20 cellular contexts compared by ENCODE assay signal in the genomic region with DNA sequence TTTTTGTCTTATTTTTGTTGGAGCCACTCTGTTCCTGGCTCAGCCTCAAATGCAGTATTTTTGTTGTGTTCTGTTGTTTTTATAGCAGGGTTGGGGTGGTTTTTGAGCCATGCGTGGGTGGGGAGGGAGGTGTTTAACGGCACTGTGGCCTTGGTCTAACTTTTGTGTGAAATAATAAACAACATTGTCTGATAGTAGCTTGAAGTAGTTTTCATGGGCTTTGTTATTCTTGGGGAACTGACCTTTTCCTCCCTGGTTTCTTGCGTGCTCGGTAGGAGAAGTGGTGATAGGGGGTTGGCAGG. TPM values are rescaled to one million over a fixed set of nuclear protein-coding genes. Genes with fewer than 3 reads are reported as not detected.
A peak's percentile ranks its signal among the peaks of the same experiment; 100 is the strongest.
DNase-seq lines count a peak whose midpoint lies in the region; ATAC-seq, FAIRE-seq and TF ChIP-seq lines count a peak whose summit lies in the region.
"Had no signal": no experiment of that assay in that cellular context is flagged by ENCODE, and none has a peak within 500 bp of the region (broad histone marks: within the 10 kb centered on the region; RNA-seq: fewer than 3 reads in every experiment).

No MANE protein-coding gene starts in this region.

- intact Hi-C loops in right cardiac atrium (cut with DNase I) = no loop called here
- intact Hi-C loops in Right ventricle myocardium inferior (cut with DNase I) = no loop called here
- intact Hi-C loops in K562 (cut with micrococcal nuclease) = no loop called here
- intact Hi-C loops in uterus (cut with DNase I; ENCODE audit: low total_unique reads) = no loop called here

- in situ Hi-C loops in K562 (cut with MboI) = no loop called here

- BruUV-seq in K562 (replicated peaks; lab: Mats Ljungman, UMichigan) = no TSS peak

- H3K9me3 ChIP-seq in right cardiac atrium (ENCODE audit: control insufficient read depth, low read length) (no peaks in the 10 kb centered on the region), K562 (replicated peaks; ENCODE audit: control insufficient read depth, insufficient read depth, low read depth, low read length) (no peaks in the 10 kb centered on the region), uterus (no peaks in the 10 kb centered on the region), T-helper 17 cell (ENCODE audit: control insufficient read depth, low read length, poor library complexity, severe bottlenecking) (no peaks in the 10 kb centered on the region)
- H3K9me3 ChIP-seq: adrenal gland; BLaER1 treated with 17β-estradiol and CSF1 and Interleukin-3, amounts not matched to agents 10 nM and 100 nM; esophagus squamous epithelium had no signal

- H3K4me1 Mint-ChIP-seq in natural killer cell treated with Interleukin-12 subunit alpha and Interleukin-12 subunit beta and Interleukin-15 and Interleukin-18, amount 100 ng/mL, for 72 hours (ENCODE audit: low read depth in 2 of 2) = peaks cover 9% of the 10 kb centered on the region in 2 donors
- no peaks in the 10 kb centered on the region for H3K4me1 Mint-ChIP-seq in T-helper 17 cell

- H3K4me3 Mint-ChIP-seq in natural killer cell treated with Interleukin-12 subunit alpha and Interleukin-12 subunit beta and Interleukin-15 and Interleukin-18, amount 100 ng/mL, for 72 hours = no peak overlapping the region
- no peak overlapping the region for H3K4me3 Mint-ChIP-seq in T-helper 17 cell
- H3K4me3 Mint-ChIP-seq: GM23338 had no signal

- H3K9me1 ChIP-seq in K562 (ENCODE audit: control insufficient read depth, insufficient read depth, low read length) = no peaks in the 10 kb centered on the region

- 0 out of 3 replicates have a peak, but pooled peaks cover under 1% of the 10 kb centered on the region for H3K79me2 ChIP-seq in K562 (ENCODE audit: control insufficient read depth, insufficient read depth, low read length)

- H3K36me3 ChIP-seq in K562 (ENCODE audit: control insufficient read depth, insufficient read depth, low read length) = no peaks in the 10 kb centered on the region
- H3K36me3 ChIP-seq in uterus = no peaks in the 10 kb centered on the region

- no peak for TF ChIP-seq RAD21 in K562 (CRISPR knock-in tag; conservative IDR thresholded peaks at IDR 0.05 in 1 of 2, IDR thresholded peaks at IDR 0.05 in 1 of 2)

- H3K9ac ChIP-seq in K562 (ENCODE audit: insufficient read depth in 1 of 2, low read depth in 2 of 2, low read length in 2 of 2) = no peak overlapping the region
- H3K9ac ChIP-seq: BLaER1 treated with 17β-estradiol and CSF1 and Interleukin-3, amounts not matched to agents 10 nM and 100 nM had no signal

- H3K27me3 ChIP-seq in right cardiac atrium (ENCODE audit: control insufficient read depth, insufficient read depth) (no peaks in the 10 kb centered on the region), K562 (ENCODE audit: control insufficient read depth in 2 of 2, insufficient read depth in 2 of 2, low read length in 2 of 2) (no peaks in the 10 kb centered on the region), uterus (no peaks in the 10 kb centered on the region)
- H3K27me3 ChIP-seq: adrenal gland; BLaER1 treated with 17β-estradiol and CSF1 and Interleukin-3, amounts not matched to agents 10 nM and 100 nM; esophagus squamous epithelium had no signal

- TF ChIP-seq EP300 in K562 (IDR thresholded peaks at IDR 0.05; ENCODE audit: low read length) = no peak

- POLR2A ChIA-PET in K562 (lab: Yijun Ruan, JAX) = no interaction called here

- no peaks in the 10 kb centered on the region for H4K20me1 ChIP-seq in K562 (replicated peaks; ENCODE audit: control insufficient read depth, insufficient read depth, low read length)

- no peak for DNase-seq in right cardiac atrium
- no peak for DNase-seq in Right ventricle myocardium inferior (ENCODE audit: missing footprints)
- no peak for DNase-seq in K562 (ENCODE audit: extremely low read depth in 1 of 4, low spot score in 3 of 4)
- no peak for DNase-seq in natural killer cell treated with Interleukin-12 subunit alpha and Interleukin-12 subunit beta and Interleukin-15 and Interleukin-18, amount 100 ng/mL, for 72 hours (ENCODE audit: low spot score)
- peak in 1 of 2 donors; percentile 62 for DNase-seq in uterus
- no peak for DNase-seq in AML-193 (lab: John Stamatoyannopoulos, UW)
- DNase-seq in T-helper 17 cell = no peak
- no peak for DNase-seq in mesenteric fat pad (ENCODE audit: low spot score)
- DNase-seq: activated CD4-positive, alpha-beta T cell treated with anti-CD3 and anti-CD28 coated beads, Interleukin-2, amount 50 U/mL, for 1 hour; activated effector memory CD4-positive, alpha-beta T cell treated with anti-CD3 and anti-CD28 coated beads, Interleukin-2, amount 50 U/mL, for 16 hours; adrenal gland; effector CD4-positive, alpha-beta T cell; esophagus squamous epithelium; MM.1S; NCI-H1694; OCI-M1; SIG-M5 had no signal

- ATAC-seq in right cardiac atrium (peak; percentile 38 to 45), Right ventricle myocardium inferior (no peak), K562 (no peak), T-helper 17 cell (no peak)
- no peak for ATAC-seq in natural killer cell treated with Interleukin-12 subunit alpha and Interleukin-12 subunit beta and Interleukin-15 and Interleukin-18, amount 100 ng/mL, for 72 hours
- ATAC-seq: GM23338 had no signal

- H3K4me1 ChIP-seq in right cardiac atrium (ENCODE audit: control insufficient read depth, insufficient read depth, low read length) (no peaks in the 10 kb centered on the region), K562 (replicated peaks in 1 of 2; ENCODE audit: control insufficient read depth in 2 of 2, insufficient read depth in 2 of 2, low read length in 2 of 2) (peaks cover 3 to 12% of the 10 kb centered on the region in 2 experiments; a peak in 4 of 5 replicates), uterus (peaks cover 0 to 13% of the 10 kb centered on the region in 2 donors)

- no peak overlapping the region for H3K4me2 ChIP-seq in K562 (ENCODE audit: insufficient read depth, low read length)
- H3K4me2 ChIP-seq: GM23338 had no signal

- WGBS in right cardiac atrium = 43% methylated on average over 4 of the region's 4 CpGs
- WGBS in K562 (ENCODE audit: insufficient coverage, low coverage, missing lambda C conversion rate) = 26% methylated on average over 3 of the region's 4 CpGs

- no peaks in the 10 kb centered on the region for H3K27me3 Mint-ChIP-seq in natural killer cell treated with Interleukin-12 subunit alpha and Interleukin-12 subunit beta and Interleukin-15 and Interleukin-18, amount 100 ng/mL, for 72 hours
- peaks cover 4% of the 10 kb centered on the region for H3K27me3 Mint-ChIP-seq in T-helper 17 cell

- TF ChIP-seq CTCF in K562 (IDR thresholded peaks at IDR 0.05 in 2 of 3, conservative IDR thresholded peaks at IDR 0.05 in 1 of 3; ENCODE audit: insufficient read depth in 2 of 3, low read depth in 1 of 3, low read length in 3 of 3) (no peak), uterus (IDR thresholded peaks at IDR 0.05) (no peak)

- peak overlapping the region; percentile 27 to 43 for H3K27ac Mint-ChIP-seq in natural killer cell treated with Interleukin-12 subunit alpha and Interleukin-12 subunit beta and Interleukin-15 and Interleukin-18, amount 100 ng/mL, for 72 hours
- H3K27ac Mint-ChIP-seq in T-helper 17 cell = no peak overlapping the region
- H3K27ac Mint-ChIP-seq: GM23338 had no signal

- H3K27ac ChIP-seq in right cardiac atrium (ENCODE audit: low read length) (no peak overlapping the region), K562 (ENCODE audit: extremely low read depth, low read depth, low read length) (peak overlapping the region; percentile 49; the same call in 2 of the 3 replicates), uterus (peak overlapping the region; percentile 67 to 90)
- H3K27ac ChIP-seq: esophagus squamous epithelium had no signal

- peak overlapping the region; percentile 77 for H2AFZ ChIP-seq in K562 (ENCODE audit: low read depth, low read length)
- H2AFZ ChIP-seq: GM23338 had no signal

- no peak overlapping the region for H3K4me3 ChIP-seq in right cardiac atrium (ENCODE audit: low read length)
- no peak overlapping the region for H3K4me3 ChIP-seq in K562
- H3K4me3 ChIP-seq in uterus = no peak overlapping the region
- H3K4me3 ChIP-seq: adrenal gland; BLaER1 treated with 17β-estradiol and CSF1 and Interleukin-3, amounts not matched to agents 10 nM and 100 nM; esophagus squamous epithelium; GM23338 had no signal

- no peak for TF ChIP-seq POLR2A in K562 (conservative IDR thresholded peaks at IDR 0.05)
- no peak for TF ChIP-seq POLR2A in uterus (IDR thresholded peaks at IDR 0.05)

- no peaks in the 10 kb centered on the region for H3K36me3 Mint-ChIP-seq in natural killer cell treated with Interleukin-12 subunit alpha and Interleukin-12 subunit beta and Interleukin-15 and Interleukin-18, amount 100 ng/mL, for 72 hours
- H3K36me3 Mint-ChIP-seq in T-helper 17 cell (ENCODE audit: low read depth) = peaks cover 2% of the 10 kb centered on the region

- CTCF ChIA-PET in K562 (lab: Yijun Ruan, JAX; ENCODE audit: low intra/inter-chr PET ratio) = no interaction called here

- no peak for FAIRE-seq in K562 (lab: Jason Lieb, UNC)
- FAIRE-seq: G401.6 had no signal

- H3K9me3 Mint-ChIP-seq in natural killer cell treated with Interleukin-12 subunit alpha and Interleukin-12 subunit beta and Interleukin-15 and Interleukin-18, amount 100 ng/mL, for 72 hours = no peaks in the 10 kb centered on the region
- H3K9me3 Mint-ChIP-seq: GM23338 had no signal

RNA-seq across cellular contexts. Expression of a gene that starts 6.0 kb away (rescaled TPM):
- 10 to 100 TPM in 2 of 4 donors, 1 to 10 TPM in 2; 7.4 to 15.8 (median 11.0) TPM for total RNA-seq in right cardiac atrium
- 7.3 TPM for polyA plus RNA-seq in right cardiac atrium
- 13.6 TPM for total RNA-seq in Right ventricle myocardium inferior
- 102 and 198 TPM in 2 replicates for total RNA-seq in K562 (2011; cell fraction: chromatin; rRNA removed; ENCODE audit: low replicate concordance)
- total RNA-seq in K562 (2011; cell fraction: nucleolus; rRNA removed) = 132 and 145 TPM in 2 replicates
- total RNA-seq in K562 (2011; cell fraction: nucleoplasm; rRNA removed) = 131 and 138 TPM in 2 replicates
- 102 and 119 TPM in 2 replicates for total RNA-seq in K562 (2014; rRNA removed)
- total RNA-seq in K562 (2014; rRNA removed; fragmentation: Illumina TruSeq; extraction: Trizol) = 35.3 and 53.6 TPM in 2 replicates
- total RNA-seq in K562 (2015; rRNA removed; fragmentation: Illumina TruSeq; extraction: Trizol) = 64.2 and 66.9 TPM in 2 replicates
- total RNA-seq in K562 (2021) = 173 and 180 TPM in 2 replicates
- 66.1 and 116 TPM in 2 replicates for polyA plus RNA-seq in K562 (2011; rRNA removed)
- 55.6 and 87.5 TPM in 2 replicates for polyA plus RNA-seq in K562 (2011; cell fraction: cytosol; rRNA removed)
- polyA plus RNA-seq in K562 (2011; cell fraction: nucleus; rRNA removed) = 193 and 217 TPM in 2 replicates
- polyA plus RNA-seq in K562 (2012) = 118 and 169 TPM in 2 replicates
- 65.1 and 91.4 TPM in 2 replicates for polyA plus RNA-seq in K562 (2014; fragmentation: Illumina TruSeq; extraction: Trizol)
- 10 to 100 TPM in 1 of 2 experiments, 1 to 10 TPM in 1; 5.6 to 11.8 TPM for polyA plus RNA-seq in K562 (2014; fragmentation: Nextera tagmentation; extraction: Ambion mirVana)
- polyA plus RNA-seq in K562 (2014; rRNA removed) = 72.4 and 73.5 TPM in 2 replicates
- 76.7 and 97.6 TPM in 2 replicates for polyA minus RNA-seq in K562 (2011; rRNA and poly(A)+ RNA removed)
- 111 and 112 TPM in 2 replicates for polyA minus RNA-seq in K562 (2011; cell fraction: cytosol; rRNA and poly(A)+ RNA removed)
- 71.9 and 112 TPM in 2 replicates for polyA minus RNA-seq in K562 (2011; cell fraction: nucleus; rRNA and poly(A)+ RNA removed)
- total RNA-seq in natural killer cell treated with Interleukin-12 subunit alpha and Interleukin-12 subunit beta and Interleukin-15 and Interleukin-18, amount 100 ng/mL, for 72 hours = 100 to 1,000 TPM; 169 to 339 TPM
- total RNA-seq in uterus = 10 to 100 TPM; 15.9 to 60.6 (median 40.3) TPM
- 10 to 100 TPM; 22.6 to 32.6 TPM for total RNA-seq in T-helper 17 cell
- total RNA-seq in mesenteric fat pad = 12.4 TPM

RNA-seq across cellular contexts. Expression of a gene that starts 13.1 kb away (rescaled TPM):
- total RNA-seq in right cardiac atrium = 10 to 100 TPM in 2 of 4 donors, 1 to 10 TPM in 2; 6.2 to 10.8 (median 9.6) TPM
- polyA plus RNA-seq in right cardiac atrium = 6.1 TPM
- 7.4 TPM for total RNA-seq in Right ventricle myocardium inferior
- not detected in 2 replicates for total RNA-seq in K562 (2011; cell fraction: chromatin; rRNA removed; ENCODE audit: low replicate concordance)
- not detected in 2 replicates for total RNA-seq in K562 (2011; cell fraction: nucleolus; rRNA removed)
- not detected in 2 replicates for total RNA-seq in K562 (2011; cell fraction: nucleoplasm; rRNA removed)
- total RNA-seq in K562 (2014; rRNA removed) = not detected in 2 replicates
- total RNA-seq in K562 (2014; rRNA removed; fragmentation: Illumina TruSeq; extraction: Trizol) = not detected in 2 replicates
- not detected in 2 replicates for total RNA-seq in K562 (2015; rRNA removed; fragmentation: Illumina TruSeq; extraction: Trizol)
- total RNA-seq in K562 (2021) = 0.20 TPM in 1 of 2 replicates, not detected in the other
- polyA plus RNA-seq in K562 (2011; rRNA removed) = 0.05 TPM in 1 of 2 replicates, not detected in the other
- polyA plus RNA-seq in K562 (2011; cell fraction: cytosol; rRNA removed) = 0.04 and 0.21 TPM in 2 replicates
- not detected in 2 replicates for polyA plus RNA-seq in K562 (2011; cell fraction: nucleus; rRNA removed)
- not detected in 2 replicates for polyA plus RNA-seq in K562 (2012)
- polyA plus RNA-seq in K562 (2014; fragmentation: Illumina TruSeq; extraction: Trizol) = not detected in 2 replicates
- polyA plus RNA-seq in K562 (2014; fragmentation: Nextera tagmentation; extraction: Ambion mirVana) = not detected
- polyA plus RNA-seq in K562 (2014; rRNA removed) = not detected in 2 replicates
- not detected in 2 replicates for polyA minus RNA-seq in K562 (2011; rRNA and poly(A)+ RNA removed)
- not detected in 2 replicates for polyA minus RNA-seq in K562 (2011; cell fraction: cytosol; rRNA and poly(A)+ RNA removed)
- polyA minus RNA-seq in K562 (2011; cell fraction: nucleus; rRNA and poly(A)+ RNA removed) = not detected in 2 replicates
- total RNA-seq in natural killer cell treated with Interleukin-12 subunit alpha and Interleukin-12 subunit beta and Interleukin-15 and Interleukin-18, amount 100 ng/mL, for 72 hours = 1 to 10 TPM; 4.9 to 7.3 TPM
- total RNA-seq in uterus = 10 to 100 TPM in 1 of 4 donors, 1 to 10 TPM in 2, under 1 TPM in 1; 0.51 to 13.8 (median 8.5) TPM
- total RNA-seq in T-helper 17 cell = 1 to 10 TPM; 1.1 to 3.0 TPM
- 87.0 TPM for total RNA-seq in mesenteric fat pad

Comparison
In these comparisons a context has a peak if more than half of its experiments do, and no peak if none do; other contexts are left out.
1. ATAC-seq: peak in right cardiac atrium (2 of 2); none in Right ventricle myocardium inferior (single experiment), K562 (single experiment), natural killer cell treated with Interleukin-12 subunit alpha and Interleukin-12 subunit beta and Interleukin-15 and Interleukin-18, amount 100 ng/mL, for 72 hours (0 of 2) and T-helper 17 cell (single experiment).